ENCODE assay signal across 8 cellular contexts in the genomic region with DNA sequence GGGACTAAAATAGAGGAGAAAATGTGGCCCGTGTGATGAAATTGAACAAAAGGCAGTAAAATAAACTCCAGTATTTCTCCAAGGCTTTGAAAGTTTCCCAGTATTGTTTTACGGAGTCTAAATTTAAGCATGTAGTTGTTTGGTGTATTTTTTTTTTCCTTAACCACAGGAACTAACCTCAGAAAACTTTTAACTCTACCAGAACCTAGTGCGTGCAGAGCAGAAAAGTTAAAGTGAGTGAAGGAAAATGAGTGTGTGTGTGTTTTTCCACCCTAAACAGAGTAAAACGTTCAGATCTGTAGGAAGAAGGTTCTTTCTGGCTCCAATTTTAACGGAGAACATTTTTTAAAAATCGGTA. TPM values are rescaled to one million over a fixed set of nuclear protein-coding genes. Genes with fewer than 3 reads are reported as not detected.
DNase-seq lines count a peak whose midpoint lies in the region; ATAC-seq, FAIRE-seq and TF ChIP-seq lines count a peak whose summit lies in the region.

No MANE protein-coding gene starts in this region.

- H3K4me3 Mint-ChIP-seq in Caco-2 (ENCODE audit: unreplicated experiment) = peak overlapping the region; percentile 93

- H3K27me3 ChIP-seq in Caco-2 (replicated peaks; ENCODE audit: control insufficient read depth, insufficient read depth, low read length) (no peaks in the 10 kb centered on the region), Panc1 (ENCODE audit: control insufficient read depth, insufficient read depth, low read length) (peaks cover 2% of the 10 kb centered on the region; the same call in 1 of the 2 replicates), ovary (no peaks in the 10 kb centered on the region)

- H3K4me3 ChIP-seq in Caco-2 (ENCODE audit: low read depth, low read length) (peak overlapping the region; percentile 94), Panc1 (ENCODE audit: low read depth in 2 of 2, low read length in 2 of 2) (peak overlapping the region; percentile 30 to 56; a peak in 3 of 4 replicates), epithelial cell of proximal tubule (ENCODE audit: low read depth, low read length) (peak overlapping the region; percentile 91), ovary (peak overlapping the region; percentile 57)

- FAIRE-seq in GM12891 (lab: Jason Lieb, UNC) = no peak

- TSS peak; percentile 85 for BruUV-seq in Caco-2 (replicated peaks; lab: Mats Ljungman, UMichigan)
- BruUV-seq in Panc1 (replicated peaks; lab: Mats Ljungman, UMichigan) = no TSS peak

- H3K4me1 Mint-ChIP-seq in Caco-2 (ENCODE audit: low read depth, unreplicated experiment) = peaks cover 45% of the 10 kb centered on the region

- H3K27ac ChIP-seq in Panc1 (ENCODE audit: low read length) (no peak overlapping the region), ovary (no peak overlapping the region)

- H3K4me1 ChIP-seq in Caco-2 (peaks cover 49% of the 10 kb centered on the region), Panc1 (ENCODE audit: control insufficient read depth, insufficient read depth, low read length) (0 out of 2 replicates have a peak, but pooled peaks cover 3% of the 10 kb centered on the region), ovary (ENCODE audit: insufficient read depth) (no peaks in the 10 kb centered on the region)

- no peak for TF ChIP-seq POLR2A in ovary (IDR thresholded peaks at IDR 0.05)
- TF ChIP-seq POLR2A in GM12891 (IDR thresholded peaks at IDR 0.05; ENCODE audit: low read depth, low read length) = no peak

- intact Hi-C loops in Caco-2 (cut with micrococcal nuclease; ENCODE audit: unreplicated experiment) = loop anchor here (1.0 kb wide), 2 partner anchors 7 to 50 kb away; no protein-coding TSS in a partner anchor
- intact Hi-C loops in Panc1 (cut with micrococcal nuclease; ENCODE audit: unreplicated experiment) = no loop called here
- intact Hi-C loops in ovary (cut with DNase I) = no loop called here

- 2 to 5% (median 2%) methylated on average over 6 of the region's 6 CpGs for WGBS in ovary, 3 donors

- TF ChIP-seq EP300 in ovary (IDR thresholded peaks at IDR 0.05) = no peak

- POLR2A ChIA-PET in Caco-2 (lab: Charles Lee) (no interaction called here), Panc1 (lab: Charles Lee) (no interaction called here)

- no peaks in the 10 kb centered on the region for H3K27me3 Mint-ChIP-seq in Caco-2 (ENCODE audit: insufficient read depth, unreplicated experiment)

- TF ChIP-seq CTCF in Caco-2 (IDR thresholded peaks at IDR 0.05; ENCODE audit: insufficient read depth in 1 of 2, low read depth in 1 of 2, low read length in 1 of 2, severe bottlenecking in 1 of 2, unreplicated experiment in 1 of 2) = no peak
- no peak for TF ChIP-seq CTCF in Panc1 (IDR thresholded peaks at IDR 0.05)
- no peak for TF ChIP-seq CTCF in epithelial cell of proximal tubule (conservative IDR thresholded peaks at IDR 0.05; ENCODE audit: low read depth, low read length)
- TF ChIP-seq CTCF in ovary (IDR thresholded peaks at IDR 0.05) = no peak

- in situ Hi-C loops in Panc1 (cut with HindIII; ENCODE audit: low pct_unique_long_range_greater_than_20kb, low sequenced_read_pairs) = no loop called here

- CTCF ChIA-PET in Caco-2 (lab: Charles Lee) = no interaction called here
- CTCF ChIA-PET in Panc1 (lab: Charles Lee) = no interaction called here

- no peak for DNase-seq in Caco-2
- no peak for DNase-seq in Panc1 (ENCODE audit: low read depth, low spot score)
- DNase-seq in epithelial cell of proximal tubule (ENCODE audit: low read depth) = no peak
- DNase-seq in ovary = no peak
- no peak for DNase-seq in pons (ENCODE audit: low spot score)
- DNase-seq in NCI-H446 (lab: John Stamatoyannopoulos, UW) = no peak
- DNase-seq in GM12891 (ENCODE audit: insufficient read length, low spot score) = no peak

- peak overlapping the region; percentile 79 for H3K27ac Mint-ChIP-seq in Caco-2 (ENCODE audit: unreplicated experiment)

- peaks cover 45% of the 10 kb centered on the region for H3K36me3 Mint-ChIP-seq in Caco-2 (ENCODE audit: insufficient read depth, unreplicated experiment)

- H3K36me3 ChIP-seq in Caco-2 (ENCODE audit: control insufficient read depth, insufficient read depth, low read length) (no peaks in the 10 kb centered on the region), Panc1 (ENCODE audit: control insufficient read depth, insufficient read depth, low read length) (peaks cover 4% of the 10 kb centered on the region; the same call in 1 of the 2 replicates), ovary (no peaks in the 10 kb centered on the region)

- ATAC-seq in Panc1 = no peak
- ATAC-seq in HG03342 (IDR thresholded peaks at IDR 0.05; ENCODE audit: unreplicated experiment) = no peak

- H3K9me3 Mint-ChIP-seq in Caco-2 (ENCODE audit: unreplicated experiment) = no peaks in the 10 kb centered on the region

- H3K9me3 ChIP-seq in Caco-2 (no peaks in the 10 kb centered on the region), Panc1 (ENCODE audit: control insufficient read depth, insufficient read depth, low read depth, low read length) (no peaks in the 10 kb centered on the region), ovary (no peaks in the 10 kb centered on the region)

TF ChIP-seq in GM12891, 5 proteins besides CTCF, POLR2A, EP300 and RAD21:
- TF ChIP-seq TAF1 (IDR thresholded peaks at IDR 0.05; ENCODE audit: low read depth, low read length) = no peak
- no peak for TF ChIP-seq SPI1 (IDR thresholded peaks at IDR 0.05; ENCODE audit: low read depth, low read length)
- TF ChIP-seq PAX5 (IDR thresholded peaks at IDR 0.05; ENCODE audit: insufficient read depth, low read length, severe bottlenecking) = no peak
- TF ChIP-seq POLR2AphosphoS5 (IDR thresholded peaks at IDR 0.05; ENCODE audit: low read depth, low read length) = no peak
- TF ChIP-seq POU2F2 (IDR thresholded peaks at IDR 0.05; ENCODE audit: low read depth, low read length) = no peak

RNA-seq across cellular contexts. Expression of gene PROSER2, which starts 0.8 kb away (rescaled TPM):
- 123 and 134 TPM in 2 replicates for total RNA-seq in Caco-2 (2022)
- total RNA-seq in Panc1 (2021; ENCODE audit: unreplicated experiment) = 4.1 TPM
- polyA plus RNA-seq in Panc1 (2012; ENCODE audit: insufficient read length) = 2.5 TPM
- total RNA-seq in epithelial cell of proximal tubule = 91.6 and 112 TPM in 2 replicates
- total RNA-seq in ovary = 10 to 100 TPM in 1 of 7 donors, 1 to 10 TPM in 6; 2.7 to 13.4 (median 4.4) TPM
- 1 to 10 TPM; 1.3 to 2.8 TPM for polyA plus RNA-seq in ovary
- 0.72 TPM for polyA plus RNA-seq in GM12891 (2012; ENCODE audit: low read depth, missing spikeins)

Comparison
In these comparisons a context has a peak if more than half of its experiments do, and no peak if none do; other contexts are left out.
1. H3K4me3 ChIP-seq: peak in every context shown above with its lines; median percentile 94 in Caco-2; 91 in epithelial cell of proximal tubule; 57 in ovary; 43 in Panc1.